1 cellular context compared by ENCODE assay signal in genomic region chr17:64732336-64733006, GRCh38.
TF ChIP-seq lines count a peak whose summit lies in the region.

No MANE protein-coding gene starts in this region.

TF ChIP-seq in HepG2, 621 proteins besides CTCF, POLR2A, EP300 and RAD21 (continued from another document and continues in another):
- TF ChIP-seq ZNF256 (CRISPR knock-in tag; conservative IDR thresholded peaks at IDR 0.05) (no peak), HIC2 (CRISPR knock-in tag; IDR thresholded peaks at IDR 0.05; ENCODE audit: low read depth) (peak; percentile 43; the same call in 1 of the 2 replicates), NR0B2 (CRISPR knock-in tag; IDR thresholded peaks at IDR 0.05) (no peak), CCDC6 (CRISPR knock-in tag; IDR thresholded peaks at IDR 0.05) (no peak), MAX (IDR thresholded peaks at IDR 0.05) (no peak), NFATC3 (CRISPR knock-in tag; IDR thresholded peaks at IDR 0.05) (no peak), ARID5B (CRISPR knock-in tag; IDR thresholded peaks at IDR 0.05) (peak; percentile 39; the same call in 1 of the 2 replicates), YEATS2 (CRISPR knock-in tag; IDR thresholded peaks at IDR 0.05; ENCODE audit: borderline replicate concordance) (peak; percentile 28; the same call in 1 of the 2 replicates), ZNF652 (CRISPR knock-in tag; IDR thresholded peaks at IDR 0.05; ENCODE audit: borderline replicate concordance, low read depth) (no peak), GABPB1 (CRISPR knock-in tag; IDR thresholded peaks at IDR 0.05) (peak; percentile 49), MIER2 (CRISPR knock-in tag; IDR thresholded peaks at IDR 0.05) (no peak), HOXA7 (CRISPR knock-in tag; IDR thresholded peaks at IDR 0.05) (no peak), ZNF367 (CRISPR knock-in tag; IDR thresholded peaks at IDR 0.05; ENCODE audit: borderline replicate concordance) (no peak), SIX4 (CRISPR knock-in tag; IDR thresholded peaks at IDR 0.05) (no peak), JUNB (CRISPR knock-in tag; IDR thresholded peaks at IDR 0.05; ENCODE audit: borderline replicate concordance) (no peak), ZKSCAN8 (CRISPR knock-in tag; IDR thresholded peaks at IDR 0.05; ENCODE audit: borderline replicate concordance) (no peak), BCL6 (CRISPR knock-in tag; IDR thresholded peaks at IDR 0.05) (peak; percentile 98), HNRNPL (IDR thresholded peaks at IDR 0.05; ENCODE audit: low read depth, low read length) (no peak), HINFP (CRISPR knock-in tag; IDR thresholded peaks at IDR 0.05; ENCODE audit: low read depth) (0 out of 2 replicates have a peak, but pooled peaks have one; percentile 25), KDM4B (CRISPR knock-in tag; IDR thresholded peaks at IDR 0.05) (no peak), ZNF790 (CRISPR knock-in tag; IDR thresholded peaks at IDR 0.05; ENCODE audit: borderline replicate concordance) (no peak), AHDC1 (CRISPR knock-in tag; IDR thresholded peaks at IDR 0.05; ENCODE audit: borderline replicate concordance) (peak; percentile 72), ZNF749 (CRISPR knock-in tag; IDR thresholded peaks at IDR 0.05; ENCODE audit: borderline replicate concordance) (no peak), GABPA (IDR thresholded peaks at IDR 0.05; ENCODE audit: low read depth, low read length) (no peak), GABPA (CRISPR knock-in tag; IDR thresholded peaks at IDR 0.05; ENCODE audit: low read depth) (peak; percentile 72), E2F5 (CRISPR knock-in tag; conservative IDR thresholded peaks at IDR 0.05) (no peak), MXD3 (CRISPR knock-in tag; IDR thresholded peaks at IDR 0.05) (no peak), ZFP62 (CRISPR knock-in tag; IDR thresholded peaks at IDR 0.05) (no peak), TBP (CRISPR knock-in tag; IDR thresholded peaks at IDR 0.05) (no peak), ZSCAN25 (CRISPR knock-in tag; IDR thresholded peaks at IDR 0.05) (peak; percentile 96), SP4 (CRISPR knock-in tag; IDR thresholded peaks at IDR 0.05) (0 out of 2 replicates have a peak, but pooled peaks have one; percentile 21), ZNF687 (CRISPR knock-in tag; IDR thresholded peaks at IDR 0.05) (peak; percentile 65), ZNF567 (CRISPR knock-in tag; IDR thresholded peaks at IDR 0.05; ENCODE audit: borderline replicate concordance) (no peak), RFX5 (IDR thresholded peaks at IDR 0.05; ENCODE audit: low read depth, low read length) (no peak), CREB1 (IDR thresholded peaks at IDR 0.05) (peak; percentile 18; the same call in 1 of the 2 replicates), CREB1 (CRISPR knock-in tag; IDR thresholded peaks at IDR 0.05) (no peak), LCORL (IDR thresholded peaks at IDR 0.05) (no peak), LCORL (CRISPR knock-in tag; IDR thresholded peaks at IDR 0.05) (peak; percentile 48; the same call in 1 of the 2 replicates), MTA1 (CRISPR knock-in tag; IDR thresholded peaks at IDR 0.05; ENCODE audit: borderline replicate concordance) (no peak)
